In the genomic region with DNA sequence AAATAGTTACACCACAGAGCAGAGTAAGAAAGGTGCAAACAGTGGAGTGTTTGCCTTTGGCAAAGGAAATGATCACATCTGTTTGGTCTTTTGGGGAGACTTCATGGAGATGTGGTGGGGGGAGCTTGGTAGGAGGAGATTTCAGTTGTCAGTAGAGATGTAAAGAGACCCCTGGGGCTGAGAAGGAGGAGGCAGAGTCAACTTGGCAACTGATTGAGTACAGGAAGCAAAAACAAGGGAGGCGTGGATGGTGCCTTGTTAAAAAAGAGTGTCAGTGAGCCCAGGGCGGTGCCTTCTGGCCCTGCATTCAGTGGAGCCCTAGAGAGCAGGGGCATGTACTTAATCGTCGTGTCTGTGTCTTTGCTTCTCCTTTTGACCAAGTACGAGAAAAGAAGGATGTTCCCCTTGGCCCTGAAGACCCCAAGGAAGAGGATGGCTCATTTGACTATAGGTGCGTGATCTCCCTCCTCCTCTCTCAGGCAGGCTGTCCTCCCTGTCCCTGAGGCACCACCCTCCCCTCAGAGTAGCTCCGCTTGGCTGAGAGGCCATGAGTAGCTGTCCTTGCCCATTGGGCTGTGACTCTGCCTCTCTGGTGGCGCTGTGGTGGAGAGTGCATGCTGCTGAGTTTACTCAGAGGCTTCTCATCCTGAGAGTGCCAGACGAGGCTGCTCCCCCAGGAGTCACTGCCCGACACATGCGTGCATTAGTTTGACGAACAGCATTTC, we compare ENCODE assay signal across 2 cellular contexts.
TF ChIP-seq lines count a peak whose summit lies in the region.

No MANE protein-coding gene starts in this region.

TF ChIP-seq in GM23338, 12 proteins besides CTCF, POLR2A, EP300 and RAD21 (continued from another document and continues in another):
- TF ChIP-seq, protein P1, sequence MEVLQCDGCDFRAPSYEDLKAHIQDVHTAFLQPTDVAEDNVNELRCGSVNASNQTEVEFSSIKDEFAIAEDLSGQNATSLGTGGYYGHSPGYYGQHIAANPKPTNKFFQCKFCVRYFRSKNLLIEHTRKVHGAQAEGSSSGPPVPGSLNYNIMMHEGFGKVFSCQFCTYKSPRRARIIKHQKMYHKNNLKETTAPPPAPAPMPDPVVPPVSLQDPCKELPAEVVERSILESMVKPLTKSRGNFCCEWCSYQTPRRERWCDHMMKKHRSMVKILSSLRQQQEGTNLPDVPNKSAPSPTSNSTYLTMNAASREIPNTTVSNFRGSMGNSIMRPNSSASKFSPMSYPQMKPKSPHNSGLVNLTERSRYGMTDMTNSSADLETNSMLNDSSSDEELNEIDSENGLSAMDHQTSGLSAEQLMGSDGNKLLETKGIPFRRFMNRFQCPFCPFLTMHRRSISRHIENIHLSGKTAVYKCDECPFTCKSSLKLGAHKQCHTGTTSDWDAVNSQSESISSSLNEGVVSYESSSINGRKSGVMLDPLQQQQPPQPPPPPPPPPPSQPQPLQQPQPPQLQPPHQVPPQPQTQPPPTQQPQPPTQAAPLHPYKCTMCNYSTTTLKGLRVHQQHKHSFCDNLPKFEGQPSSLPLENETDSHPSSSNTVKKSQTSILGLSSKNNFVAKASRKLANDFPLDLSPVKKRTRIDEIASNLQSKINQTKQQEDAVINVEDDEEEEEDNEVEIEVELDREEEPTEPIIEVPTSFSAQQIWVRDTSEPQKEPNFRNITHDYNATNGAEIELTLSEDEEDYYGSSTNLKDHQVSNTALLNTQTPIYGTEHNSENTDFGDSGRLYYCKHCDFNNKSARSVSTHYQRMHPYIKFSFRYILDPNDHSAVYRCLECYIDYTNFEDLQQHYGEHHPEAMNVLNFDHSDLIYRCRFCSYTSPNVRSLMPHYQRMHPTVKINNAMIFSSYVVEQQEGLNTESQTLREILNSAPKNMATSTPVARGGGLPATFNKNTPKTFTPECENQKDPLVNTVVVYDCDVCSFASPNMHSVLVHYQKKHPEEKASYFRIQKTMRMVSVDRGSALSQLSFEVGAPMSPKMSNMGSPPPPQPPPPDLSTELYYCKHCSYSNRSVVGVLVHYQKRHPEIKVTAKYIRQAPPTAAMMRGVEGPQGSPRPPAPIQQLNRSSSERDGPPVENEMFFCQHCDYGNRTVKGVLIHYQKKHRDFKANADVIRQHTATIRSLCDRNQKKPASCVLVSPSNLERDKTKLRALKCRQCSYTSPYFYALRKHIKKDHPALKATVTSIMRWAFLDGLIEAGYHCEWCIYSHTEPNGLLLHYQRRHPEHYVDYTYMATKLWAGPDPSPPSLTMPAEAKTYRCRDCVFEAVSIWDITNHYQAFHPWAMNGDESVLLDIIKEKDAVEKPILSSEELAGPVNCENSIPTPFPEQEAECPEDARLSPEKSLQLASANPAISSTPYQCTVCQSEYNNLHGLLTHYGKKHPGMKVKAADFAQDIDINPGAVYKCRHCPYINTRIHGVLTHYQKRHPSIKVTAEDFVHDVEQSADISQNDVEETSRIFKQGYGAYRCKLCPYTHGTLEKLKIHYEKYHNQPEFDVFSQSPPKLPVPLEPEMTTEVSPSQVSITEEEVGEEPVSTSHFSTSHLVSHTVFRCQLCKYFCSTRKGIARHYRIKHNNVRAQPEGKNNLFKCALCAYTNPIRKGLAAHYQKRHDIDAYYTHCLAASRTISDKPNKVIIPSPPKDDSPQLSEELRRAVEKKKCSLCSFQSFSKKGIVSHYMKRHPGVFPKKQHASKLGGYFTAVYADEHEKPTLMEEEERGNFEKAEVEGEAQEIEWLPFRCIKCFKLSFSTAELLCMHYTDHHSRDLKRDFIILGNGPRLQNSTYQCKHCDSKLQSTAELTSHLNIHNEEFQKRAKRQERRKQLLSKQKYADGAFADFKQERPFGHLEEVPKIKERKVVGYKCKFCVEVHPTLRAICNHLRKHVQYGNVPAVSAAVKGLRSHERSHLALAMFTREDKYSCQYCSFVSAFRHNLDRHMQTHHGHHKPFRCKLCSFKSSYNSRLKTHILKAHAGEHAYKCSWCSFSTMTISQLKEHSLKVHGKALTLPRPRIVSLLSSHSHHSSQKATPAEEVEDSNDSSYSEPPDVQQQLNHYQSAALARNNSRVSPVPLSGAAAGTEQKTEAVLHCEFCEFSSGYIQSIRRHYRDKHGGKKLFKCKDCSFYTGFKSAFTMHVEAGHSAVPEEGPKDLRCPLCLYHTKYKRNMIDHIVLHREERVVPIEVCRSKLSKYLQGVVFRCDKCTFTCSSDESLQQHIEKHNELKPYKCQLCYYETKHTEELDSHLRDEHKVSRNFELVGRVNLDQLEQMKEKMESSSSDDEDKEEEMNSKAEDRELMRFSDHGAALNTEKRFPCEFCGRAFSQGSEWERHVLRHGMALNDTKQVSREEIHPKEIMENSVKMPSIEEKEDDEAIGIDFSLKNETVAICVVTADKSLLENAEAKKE (CRISPR knock-in tag; IDR thresholded peaks at IDR 0.05) = no peak
- no peak for TF ChIP-seq POLR2AphosphoS5 (IDR thresholded peaks at IDR 0.05; ENCODE audit: low read depth)
- no peak for TF ChIP-seq NANOG (IDR thresholded peaks at IDR 0.05; ENCODE audit: borderline replicate concordance)
- TF ChIP-seq, protein P2, sequence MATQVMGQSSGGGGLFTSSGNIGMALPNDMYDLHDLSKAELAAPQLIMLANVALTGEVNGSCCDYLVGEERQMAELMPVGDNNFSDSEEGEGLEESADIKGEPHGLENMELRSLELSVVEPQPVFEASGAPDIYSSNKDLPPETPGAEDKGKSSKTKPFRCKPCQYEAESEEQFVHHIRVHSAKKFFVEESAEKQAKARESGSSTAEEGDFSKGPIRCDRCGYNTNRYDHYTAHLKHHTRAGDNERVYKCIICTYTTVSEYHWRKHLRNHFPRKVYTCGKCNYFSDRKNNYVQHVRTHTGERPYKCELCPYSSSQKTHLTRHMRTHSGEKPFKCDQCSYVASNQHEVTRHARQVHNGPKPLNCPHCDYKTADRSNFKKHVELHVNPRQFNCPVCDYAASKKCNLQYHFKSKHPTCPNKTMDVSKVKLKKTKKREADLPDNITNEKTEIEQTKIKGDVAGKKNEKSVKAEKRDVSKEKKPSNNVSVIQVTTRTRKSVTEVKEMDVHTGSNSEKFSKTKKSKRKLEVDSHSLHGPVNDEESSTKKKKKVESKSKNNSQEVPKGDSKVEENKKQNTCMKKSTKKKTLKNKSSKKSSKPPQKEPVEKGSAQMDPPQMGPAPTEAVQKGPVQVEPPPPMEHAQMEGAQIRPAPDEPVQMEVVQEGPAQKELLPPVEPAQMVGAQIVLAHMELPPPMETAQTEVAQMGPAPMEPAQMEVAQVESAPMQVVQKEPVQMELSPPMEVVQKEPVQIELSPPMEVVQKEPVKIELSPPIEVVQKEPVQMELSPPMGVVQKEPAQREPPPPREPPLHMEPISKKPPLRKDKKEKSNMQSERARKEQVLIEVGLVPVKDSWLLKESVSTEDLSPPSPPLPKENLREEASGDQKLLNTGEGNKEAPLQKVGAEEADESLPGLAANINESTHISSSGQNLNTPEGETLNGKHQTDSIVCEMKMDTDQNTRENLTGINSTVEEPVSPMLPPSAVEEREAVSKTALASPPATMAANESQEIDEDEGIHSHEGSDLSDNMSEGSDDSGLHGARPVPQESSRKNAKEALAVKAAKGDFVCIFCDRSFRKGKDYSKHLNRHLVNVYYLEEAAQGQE (IDR thresholded peaks at IDR 0.05; ENCODE audit: unreplicated experiment) = no peak
- TF ChIP-seq STAT1 (IDR thresholded peaks at IDR 0.05; ENCODE audit: unreplicated experiment) = no peak
- TF ChIP-seq JUNB (IDR thresholded peaks at IDR 0.05; ENCODE audit: unreplicated experiment) = no peak
- no peak for TF ChIP-seq ZNF331 (CRISPR knock-in tag; IDR thresholded peaks at IDR 0.05; ENCODE audit: low read depth)
- TF ChIP-seq EZH2 (IDR thresholded peaks at IDR 0.05; ENCODE audit: low read depth, unreplicated experiment) = no peak

TF ChIP-seq in SK-N-SH, 30 proteins besides CTCF, POLR2A, EP300 and RAD21 (continued from another document):
- TF ChIP-seq, protein P2 (IDR thresholded peaks at IDR 0.05; ENCODE audit: low read depth, low read length) = no peak
- TF ChIP-seq JUND (IDR thresholded peaks at IDR 0.05) (no peak), GATA2 (CRISPR knock-in tag; IDR thresholded peaks at IDR 0.05) (no peak), FOXJ3 (CRISPR knock-in tag; IDR thresholded peaks at IDR 0.05) (no peak), FOXM1 (IDR thresholded peaks at IDR 0.05; ENCODE audit: low read depth) (no peak), MEF2A (IDR thresholded peaks at IDR 0.05; ENCODE audit: borderline replicate concordance, low read depth) (no peak), SMC3 (IDR thresholded peaks at IDR 0.05; ENCODE audit: low read depth, low read length) (no peak), MXI1 (IDR thresholded peaks at IDR 0.05; ENCODE audit: low read depth, low read length) (no peak), RXRA (IDR thresholded peaks at IDR 0.05; ENCODE audit: borderline replicate concordance, low read depth) (no peak), RCOR1 (IDR thresholded peaks at IDR 0.05; ENCODE audit: low read length) (no peak), NRF1 (IDR thresholded peaks at IDR 0.05; ENCODE audit: low read depth, low read length) (no peak), NFIC (IDR thresholded peaks at IDR 0.05; ENCODE audit: borderline replicate concordance) (no peak)
- TF ChIP-seq, protein P3, sequence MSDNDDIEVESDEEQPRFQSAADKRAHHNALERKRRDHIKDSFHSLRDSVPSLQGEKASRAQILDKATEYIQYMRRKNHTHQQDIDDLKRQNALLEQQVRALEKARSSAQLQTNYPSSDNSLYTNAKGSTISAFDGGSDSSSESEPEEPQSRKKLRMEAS (IDR thresholded peaks at IDR 0.05; ENCODE audit: low read depth) = no peak
- TF ChIP-seq, protein P4, sequence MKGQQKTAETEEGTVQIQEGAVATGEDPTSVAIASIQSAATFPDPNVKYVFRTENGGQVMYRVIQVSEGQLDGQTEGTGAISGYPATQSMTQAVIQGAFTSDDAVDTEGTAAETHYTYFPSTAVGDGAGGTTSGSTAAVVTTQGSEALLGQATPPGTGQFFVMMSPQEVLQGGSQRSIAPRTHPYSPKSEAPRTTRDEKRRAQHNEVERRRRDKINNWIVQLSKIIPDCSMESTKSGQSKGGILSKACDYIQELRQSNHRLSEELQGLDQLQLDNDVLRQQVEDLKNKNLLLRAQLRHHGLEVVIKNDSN (IDR thresholded peaks at IDR 0.05; ENCODE audit: borderline replicate concordance, low read depth) = no peak
- TF ChIP-seq, protein P5, sequence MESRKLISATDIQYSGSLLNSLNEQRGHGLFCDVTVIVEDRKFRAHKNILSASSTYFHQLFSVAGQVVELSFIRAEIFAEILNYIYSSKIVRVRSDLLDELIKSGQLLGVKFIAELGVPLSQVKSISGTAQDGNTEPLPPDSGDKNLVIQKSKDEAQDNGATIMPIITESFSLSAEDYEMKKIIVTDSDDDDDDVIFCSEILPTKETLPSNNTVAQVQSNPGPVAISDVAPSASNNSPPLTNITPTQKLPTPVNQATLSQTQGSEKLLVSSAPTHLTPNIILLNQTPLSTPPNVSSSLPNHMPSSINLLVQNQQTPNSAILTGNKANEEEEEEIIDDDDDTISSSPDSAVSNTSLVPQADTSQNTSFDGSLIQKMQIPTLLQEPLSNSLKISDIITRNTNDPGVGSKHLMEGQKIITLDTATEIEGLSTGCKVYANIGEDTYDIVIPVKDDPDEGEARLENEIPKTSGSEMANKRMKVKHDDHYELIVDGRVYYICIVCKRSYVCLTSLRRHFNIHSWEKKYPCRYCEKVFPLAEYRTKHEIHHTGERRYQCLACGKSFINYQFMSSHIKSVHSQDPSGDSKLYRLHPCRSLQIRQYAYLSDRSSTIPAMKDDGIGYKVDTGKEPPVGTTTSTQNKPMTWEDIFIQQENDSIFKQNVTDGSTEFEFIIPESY (IDR thresholded peaks at IDR 0.05; ENCODE audit: borderline replicate concordance, low read depth) = no peak
